1 cellular context compared by ENCODE assay signal in genomic region chr12:91074851-91075250, GRCh38.
TF ChIP-seq lines count a peak whose summit lies in the region.

No MANE protein-coding gene starts in this region.

TF ChIP-seq in GM23338, 12 proteins besides CTCF, POLR2A, EP300 and RAD21 (continued from another document):
- TF ChIP-seq ZNF462 (CRISPR knock-in tag; IDR thresholded peaks at IDR 0.05) (no peak), JUNB (IDR thresholded peaks at IDR 0.05; ENCODE audit: unreplicated experiment) (no peak), ZNF331 (CRISPR knock-in tag; IDR thresholded peaks at IDR 0.05; ENCODE audit: low read depth) (no peak), POLR2AphosphoS5 (IDR thresholded peaks at IDR 0.05; ENCODE audit: low read depth) (no peak), STAT1 (IDR thresholded peaks at IDR 0.05; ENCODE audit: unreplicated experiment) (no peak), NANOG (IDR thresholded peaks at IDR 0.05; ENCODE audit: borderline replicate concordance) (no peak), EZH2phosphoT487 (IDR thresholded peaks at IDR 0.05; ENCODE audit: unreplicated experiment) (no peak), REST (IDR thresholded peaks at IDR 0.05; ENCODE audit: unreplicated experiment) (no peak), EZH2 (IDR thresholded peaks at IDR 0.05; ENCODE audit: low read depth, unreplicated experiment) (no peak)
